ENCODE assay signal across 19 cellular contexts in the genomic region with DNA sequence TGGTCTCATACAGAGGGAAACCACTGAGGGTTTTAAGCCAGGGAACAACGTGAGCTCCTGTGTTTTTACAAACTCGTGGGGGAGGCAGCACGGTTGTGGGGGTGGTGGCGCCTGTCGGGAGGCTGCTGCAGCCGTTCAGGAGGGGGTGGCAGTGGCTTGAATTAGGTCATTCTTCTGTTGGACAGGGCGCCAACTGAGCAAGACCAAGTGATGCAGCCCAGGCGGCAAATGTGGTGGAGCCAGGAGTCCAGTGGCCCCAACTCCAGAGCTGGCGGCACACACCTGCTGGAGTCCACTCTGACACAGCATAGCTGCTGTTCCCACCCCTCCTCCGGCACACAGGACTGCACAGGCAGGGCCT. TPM values are rescaled to one million over a fixed set of nuclear protein-coding genes. Genes with fewer than 3 reads are reported as not detected.
A peak's percentile ranks its signal among the peaks of the same experiment; 100 is the strongest.
DNase-seq lines count a peak whose midpoint lies in the region; ATAC-seq, FAIRE-seq and TF ChIP-seq lines count a peak whose summit lies in the region.
"Had no signal": no experiment of that assay in that cellular context is flagged by ENCODE, and none has a peak within 500 bp of the region (broad histone marks: within the 10 kb centered on the region; RNA-seq: fewer than 3 reads in every experiment).

No MANE protein-coding gene starts in this region.

- peaks cover 30% of the 10 kb centered on the region for H3K4me1 Mint-ChIP-seq in nephron progenitor cell

- FAIRE-seq in kidney (lab: Jason Lieb, UNC), result no peak
- FAIRE-seq: G401.6, GM12891 had no signal

- intact Hi-C loops in kidney (cut with DNase I), result no loop called here
- intact Hi-C loops in mucosa of descending colon (cut with DNase I, micrococcal nuclease), result no loop called here
- intact Hi-C loops in heart left ventricle (cut with DNase I), result loop anchor here in 1 of 10 donors (5.0 kb wide), 1 partner anchor 355 kb away; no protein-coding TSS in a partner anchor

- H3K36me3 Mint-ChIP-seq in nephron progenitor cell (ENCODE audit: low read depth), result peaks cover 37% of the 10 kb centered on the region

- ATAC-seq in mucosa of descending colon (no peak), heart left ventricle (no peak)

- H3K4me1 ChIP-seq in kidney (ENCODE audit: control insufficient read depth in 1 of 2, insufficient read depth in 1 of 2, low read depth in 1 of 2, low read length in 2 of 2) (peaks cover 19 to 41% of the 10 kb centered on the region in 2 donors), mucosa of descending colon (ENCODE audit: low read depth) (no peaks in the 10 kb centered on the region), heart left ventricle (peaks cover 0 to 43% (median 2%) of the 10 kb centered on the region in 12 donors)

- H3K4me3 Mint-ChIP-seq in nephron progenitor cell, result no peak overlapping the region

- peak overlapping the region; percentile 87 for H3K27ac Mint-ChIP-seq in nephron progenitor cell

- 72 to 89% (median 88%) methylated on average over 10 of the region's 10 CpGs for WGBS in heart left ventricle, 4 donors

- H3K27ac ChIP-seq in kidney (ENCODE audit: low read depth in 2 of 2, low read length in 2 of 2) (peak overlapping the region; percentile 28 to 43), heart left ventricle (no peak overlapping the region)
- H3K27ac ChIP-seq: C4-2B had no signal

- H3K9me3 ChIP-seq in kidney (ENCODE audit: control insufficient read depth in 1 of 2, low read length in 2 of 2) (peaks cover 0 to 3% of the 10 kb centered on the region in 2 donors), mucosa of descending colon (peaks cover 4% of the 10 kb centered on the region), heart left ventricle (peaks cover 0 to 13% (median 3%) of the 10 kb centered on the region in 12 donors)

- H3K36me3 ChIP-seq in kidney (ENCODE audit: control insufficient read depth in 1 of 2, insufficient read depth in 2 of 2, low read length in 2 of 2) (peaks cover 7 to 8% of the 10 kb centered on the region in 2 donors), mucosa of descending colon (ENCODE audit: low read depth) (no peaks in the 10 kb centered on the region), heart left ventricle (peaks cover 0 to 20% (median 0%) of the 10 kb centered on the region in 9 donors)

- no peak overlapping the region for H3K9ac ChIP-seq in kidney (ENCODE audit: low read length in 2 of 2)

- H3K27me3 Mint-ChIP-seq in nephron progenitor cell (ENCODE audit: low read depth, poor library complexity), result peaks cover 2% of the 10 kb centered on the region

- peaks cover 16% of the 10 kb centered on the region for H3K9me3 Mint-ChIP-seq in nephron progenitor cell

- DNase-seq in DMS53 (lab: John Stamatoyannopoulos, UW), result peak; percentile 61
- no peak for DNase-seq in DMS53 treated with DMSO at 0.1 percent for 48 hours (lab: John Stamatoyannopoulos, UW; ENCODE audit: unreplicated experiment)
- no peak for DNase-seq in kidney
- no peak for DNase-seq in nephron progenitor cell
- no peak for DNase-seq in mucosa of descending colon
- DNase-seq in central memory CD4-positive, alpha-beta T cell, result no peak
- no peak for DNase-seq in activated CD4-positive, alpha-beta T cell treated with anti-CD3 and anti-CD28 coated beads, Interleukin-2, amount 50 U/mL, for 48 hours
- DNase-seq in heart left ventricle, result no peak
- DNase-seq: 8988T, GOT3, Karpas-422, MM.1S, NCI-H1105 treated with DMSO at 0.1 percent for 48 hours, NCI-H187, NCI-H446, Right ventricle myocardium superior had no signal

- TF ChIP-seq POLR2A in heart left ventricle (IDR thresholded peaks at IDR 0.05), result no peak

- H3K4me3 ChIP-seq in kidney (ENCODE audit: low read length in 2 of 2) (no peak overlapping the region), mucosa of descending colon (no peak overlapping the region), heart left ventricle (no peak overlapping the region)

- no peaks in the 10 kb centered on the region for H3K27me3 ChIP-seq in heart left ventricle

- no peak for TF ChIP-seq CTCF in kidney (IDR thresholded peaks at IDR 0.05; ENCODE audit: borderline replicate concordance, extremely low read depth, insufficient read depth)
- TF ChIP-seq CTCF in nephron progenitor cell (IDR thresholded peaks at IDR 0.05), result no peak
- no peak for TF ChIP-seq CTCF in mucosa of descending colon (IDR thresholded peaks at IDR 0.05)
- TF ChIP-seq CTCF in heart left ventricle (IDR thresholded peaks at IDR 0.05), result no peak

RNA-seq across cellular contexts. Expression of gene FBRSL1, which starts 27.8 kb away (rescaled TPM):
- total RNA-seq in kidney, result 44.7 TPM
- 23.8 TPM for polyA plus RNA-seq in kidney (ENCODE audit: insufficient read depth, low read depth, low replicate concordance)
- 10 to 100 TPM; 54.7 to 68.5 (median 55.6) TPM for total RNA-seq in mucosa of descending colon
- 10 to 100 TPM; 23.0 to 88.2 (median 45.4) TPM for total RNA-seq in heart left ventricle
- 10 to 100 TPM; 35.4 to 40.0 TPM for polyA plus RNA-seq in heart left ventricle

Comparison
In these comparisons a context has a peak if more than half of its experiments do, and no peak if none do; other contexts are left out.
1. H3K27ac ChIP-seq: peak in kidney (2 of 2); none in heart left ventricle (0 of 12).